17 cellular contexts compared by ENCODE assay signal in the genomic region with DNA sequence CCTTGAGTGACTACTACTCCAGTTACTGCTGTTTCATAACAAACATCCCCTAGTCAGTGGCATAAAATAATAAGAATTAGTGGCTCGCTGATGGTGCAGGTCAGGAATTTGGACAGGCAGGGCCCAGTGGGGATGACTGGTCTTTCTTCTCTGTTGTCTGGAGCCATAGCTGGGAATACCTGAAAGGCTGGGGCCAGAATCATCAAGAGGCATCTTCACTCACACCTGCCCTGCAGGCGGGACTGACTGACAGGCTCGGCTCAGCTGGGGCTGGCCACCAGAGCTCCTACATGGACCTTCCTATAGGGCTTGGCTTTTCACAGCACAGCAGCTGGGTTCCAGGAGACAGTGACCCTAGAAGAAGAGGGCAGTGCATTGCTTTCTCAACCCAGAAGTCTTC.
DNase-seq lines count a peak whose midpoint lies in the region; ATAC-seq, FAIRE-seq and TF ChIP-seq lines count a peak whose summit lies in the region.
"Had no signal": no experiment of that assay in that cellular context is flagged by ENCODE, and none has a peak within 500 bp of the region (broad histone marks: within the 10 kb centered on the region; RNA-seq: fewer than 3 reads in every experiment).

No MANE protein-coding gene starts in this region.

- H4K8ac ChIP-seq in trophoblast cell (ENCODE audit: low read depth, low read length): no peak overlapping the region

- FAIRE-seq in small intestine (lab: Jason Lieb, UNC): no peak
- FAIRE-seq: GM12892, H54 had no signal

- H3K27me3 ChIP-seq in esophagus muscularis mucosa: peaks cover 0 to 9% (median 0%) of the 10 kb centered on the region in 4 donors
- no peaks in the 10 kb centered on the region for H3K27me3 ChIP-seq in trophoblast cell (ENCODE audit: insufficient read depth, low read length)
- H3K27me3 ChIP-seq in small intestine (ENCODE audit: control insufficient read depth in 2 of 2, insufficient read depth in 2 of 2, low read length in 2 of 2): no peaks in the 10 kb centered on the region
- H3K27me3 ChIP-seq in smooth muscle cell (ENCODE audit: low read depth): no peaks in the 10 kb centered on the region

- H3K9me3 ChIP-seq in esophagus muscularis mucosa (no peaks in the 10 kb centered on the region), trophoblast cell (ENCODE audit: insufficient read depth, low read depth, low read length) (no peaks in the 10 kb centered on the region), small intestine (ENCODE audit: control insufficient read depth, low read depth) (peaks cover 2% of the 10 kb centered on the region), smooth muscle cell (replicated peaks; ENCODE audit: low read depth) (no peaks in the 10 kb centered on the region)
- H3K9me3 ChIP-seq: HAP-1 had no signal

- H3K4me2 ChIP-seq in trophoblast cell (ENCODE audit: low read length) (no peak overlapping the region), smooth muscle cell (no peak overlapping the region)

- H3K4me1 ChIP-seq in esophagus muscularis mucosa (no peaks in the 10 kb centered on the region), trophoblast cell (ENCODE audit: control insufficient read depth in 1 of 2, insufficient read depth in 2 of 2, low read length in 2 of 2) (peaks cover 18 to 26% of the 10 kb centered on the region in 2 experiments), small intestine (ENCODE audit: control insufficient read depth in 2 of 2, insufficient read depth in 1 of 2, low read depth in 1 of 2, low read length in 1 of 2) (no peaks in the 10 kb centered on the region), smooth muscle cell (ENCODE audit: low read depth) (no peaks in the 10 kb centered on the region)
- H3K4me1 ChIP-seq: HAP-1 had no signal

- H2BK5ac ChIP-seq in trophoblast cell (ENCODE audit: low read depth, low read length, poor library complexity): no peak overlapping the region

- no peak for ATAC-seq in left lobe of liver

- no peak overlapping the region for H3K23ac ChIP-seq in trophoblast cell (ENCODE audit: low read length)

- no peak overlapping the region for H3K18ac ChIP-seq in trophoblast cell (ENCODE audit: low read length)

- H3K36me3 ChIP-seq in esophagus muscularis mucosa: no peaks in the 10 kb centered on the region
- no peaks in the 10 kb centered on the region for H3K36me3 ChIP-seq in trophoblast cell (ENCODE audit: control insufficient read depth in 1 of 2, insufficient read depth in 2 of 2, low read length in 2 of 2)
- no peaks in the 10 kb centered on the region for H3K36me3 ChIP-seq in small intestine (ENCODE audit: control insufficient read depth in 2 of 2, insufficient read depth in 2 of 2, low read length in 2 of 2)
- no peaks in the 10 kb centered on the region for H3K36me3 ChIP-seq in smooth muscle cell (ENCODE audit: low read depth)
- H3K36me3 ChIP-seq: HAP-1 had no signal

- H4K20me1 ChIP-seq in smooth muscle cell (ENCODE audit: low read depth): no peaks in the 10 kb centered on the region

- H2AK5ac ChIP-seq in trophoblast cell (ENCODE audit: low read length): no peak overlapping the region

- H2BK120ac ChIP-seq in trophoblast cell (ENCODE audit: insufficient read depth, low read length, poor library complexity): no peak overlapping the region

- H3K27ac ChIP-seq in esophagus muscularis mucosa (replicated peaks in 1 of 4) (no peak overlapping the region), trophoblast cell (ENCODE audit: low read depth, low read length) (peak overlapping the region; percentile 28), small intestine (ENCODE audit: low read depth in 1 of 2, low read length in 1 of 2) (no peak overlapping the region), smooth muscle cell (ENCODE audit: low read depth) (no peak overlapping the region)

- H3K9ac ChIP-seq in trophoblast cell (ENCODE audit: low read length) (no peak overlapping the region), smooth muscle cell (ENCODE audit: low read depth) (no peak overlapping the region)

- H2AFZ ChIP-seq in trophoblast cell (ENCODE audit: insufficient read depth, low read length, poor library complexity) (no peak overlapping the region), smooth muscle cell (ENCODE audit: low read depth) (no peak overlapping the region)

- DNase-seq in esophagus muscularis mucosa (ENCODE audit: extremely low spot score) (peak; percentile 55), left lobe of liver (ENCODE audit: low spot score) (peak; percentile 18), trophoblast cell (peak; percentile 91 to 92), small intestine (no peak), NCI-H146 treated with DMSO at 0.1 percent for 48 hours (lab: John Stamatoyannopoulos, UW; ENCODE audit: unreplicated experiment) (no peak), smooth muscle cell (lab: John Stamatoyannopoulos, UW; ENCODE audit: unreplicated experiment) (no peak)
- DNase-seq: C1 segment of cervical spinal cord; Calu3; CD4-positive, alpha-beta memory T cell; COR-L47; DMS53; DMS79 treated with DMSO at 0.1 percent for 48 hours; GOT3; HFFc6 had no signal

- peak overlapping the region; percentile 5 for H2BK12ac ChIP-seq in trophoblast cell (ENCODE audit: low read length)

- no peaks in the 10 kb centered on the region for H3F3A ChIP-seq in smooth muscle cell (ENCODE audit: low read depth)

- no peak overlapping the region for H3K4ac ChIP-seq in trophoblast cell (ENCODE audit: low read depth, low read length)

- H3K79me2 ChIP-seq in trophoblast cell (ENCODE audit: control insufficient read depth, insufficient read depth, low read length, poor library complexity): no peaks in the 10 kb centered on the region
- H3K79me2 ChIP-seq in smooth muscle cell (ENCODE audit: low read depth): no peaks in the 10 kb centered on the region

- H3K4me3 ChIP-seq in esophagus muscularis mucosa: no peak overlapping the region
- H3K4me3 ChIP-seq in trophoblast cell (ENCODE audit: low read depth, low read length): no peak overlapping the region
- no peak overlapping the region for H3K4me3 ChIP-seq in small intestine (ENCODE audit: low read depth in 1 of 2, low read length in 2 of 2)
- H3K4me3 ChIP-seq in smooth muscle cell: no peak overlapping the region
- H3K4me3 ChIP-seq: HAP-1 had no signal

- TF ChIP-seq CTCF in esophagus muscularis mucosa (IDR thresholded peaks at IDR 0.05) (no peak), smooth muscle cell (IDR thresholded peaks at IDR 0.05; ENCODE audit: borderline replicate concordance, insufficient read depth, poor library complexity, severe bottlenecking) (no peak)

- intact Hi-C loops in esophagus muscularis mucosa (cut with DNase I): no loop called here

- H4K12ac ChIP-seq in trophoblast cell (ENCODE audit: low read depth, low read length): no peak overlapping the region

- peak overlapping the region; percentile 52 for H3K14ac ChIP-seq in trophoblast cell (ENCODE audit: low read length)

- TF ChIP-seq EP300 in esophagus muscularis mucosa (IDR thresholded peaks at IDR 0.05): no peak

- H3K79me1 ChIP-seq in trophoblast cell (ENCODE audit: low read length): peaks cover 8% of the 10 kb centered on the region

- TF ChIP-seq POLR2A in esophagus muscularis mucosa (IDR thresholded peaks at IDR 0.05; ENCODE audit: low read depth): no peak

- peak overlapping the region; percentile 59 for H4K91ac ChIP-seq in trophoblast cell (ENCODE audit: low read depth, low read length)

- WGBS in esophagus muscularis mucosa: 88% methylated on average over 3 of the region's 3 CpGs
- no CpG with 5 or more reads among the region's 3 CpGs for WGBS in trophoblast cell (ENCODE audit: extremely low coverage, insufficient coverage, insufficient read length)
- 74 to 86% (median 79%) methylated on average over 3 of the region's 3 CpGs for WGBS in small intestine, 3 donors
- 65% methylated on average over 3 of the region's 3 CpGs for WGBS in smooth muscle cell (ENCODE audit: low lambda C conversion rate)

Comparison
In these comparisons a context has a peak if more than half of its experiments do, and no peak if none do; other contexts are left out.
1. DNase-seq: peak in esophagus muscularis mucosa (single experiment), left lobe of liver (single experiment) and trophoblast cell (2 of 2); none in small intestine (single experiment), NCI-H146 treated with DMSO at 0.1 percent for 48 hours (single experiment) and smooth muscle cell (single experiment).